30 cellular contexts compared by ENCODE assay signal in genomic region chr9:108003551-108003950, GRCh38.
"Had no signal": no experiment of that assay in that cellular context is flagged by ENCODE, and none has a peak within 500 bp of the region (broad histone marks: within the 10 kb centered on the region; RNA-seq: fewer than 3 reads in every experiment).

No MANE protein-coding gene starts in this region.

- H3K27ac Mint-ChIP-seq: naive thymus-derived CD8-positive, alpha-beta T cell; natural killer cell treated with Interleukin-12 subunit alpha and Interleukin-12 subunit beta and Interleukin-15 and Interleukin-18, amount 100 ng/mL, for 72 hours; neural progenitor cell; progenitor cell of endocrine pancreas; stimulated activated memory B cell treated with anti-CD40 and anti-IgM and Interleukin-4, amounts not matched to agents 10 μg/mL and 1 μg/mL and 100 μg/mL, for 72 hours; stimulated activated naive CD8-positive, alpha-beta T cell treated with anti-CD3 and anti-CD28 coated beads, Interleukin-15, amount 100 ng/mL, for 72 hours; type B pancreatic cell had no signal

- H3K36me3 Mint-ChIP-seq: naive thymus-derived CD8-positive, alpha-beta T cell; natural killer cell treated with Interleukin-12 subunit alpha and Interleukin-12 subunit beta and Interleukin-15 and Interleukin-18, amount 100 ng/mL, for 72 hours; neural progenitor cell; stimulated activated memory B cell treated with anti-CD40 and anti-IgM and Interleukin-4, amounts not matched to agents 10 μg/mL and 1 μg/mL and 100 μg/mL, for 72 hours; type B pancreatic cell had no signal

- H3K9ac ChIP-seq: neural progenitor cell, parathyroid adenoma had no signal

- H3K4me3 Mint-ChIP-seq: naive thymus-derived CD8-positive, alpha-beta T cell; natural killer cell treated with Interleukin-12 subunit alpha and Interleukin-12 subunit beta and Interleukin-15 and Interleukin-18, amount 100 ng/mL, for 72 hours; neural progenitor cell; stimulated activated memory B cell treated with anti-CD40 and anti-IgM and Interleukin-4, amounts not matched to agents 10 μg/mL and 1 μg/mL and 100 μg/mL, for 72 hours; stimulated activated naive CD8-positive, alpha-beta T cell treated with anti-CD3 and anti-CD28 coated beads, Interleukin-15, amount 100 ng/mL, for 72 hours; type B pancreatic cell had no signal

- H3K4me1 ChIP-seq: parathyroid adenoma, psoas muscle, right lobe of liver, suprapubic skin, testis, tibial artery, upper lobe of right lung, uterus had no signal

- H3K27me3 ChIP-seq: neural progenitor cell, ovary, right lobe of liver, sigmoid colon, suprapubic skin, testis, tibial artery, transverse colon, upper lobe of right lung, uterus had no signal

- H3K27ac ChIP-seq: neural progenitor cell, parathyroid adenoma, psoas muscle, right lobe of liver, suprapubic skin, tibial artery, transverse colon, upper lobe of right lung had no signal

- H3K36me3 ChIP-seq: neural progenitor cell, ovary, right lobe of liver, sigmoid colon, suprapubic skin, tibial artery, transverse colon, upper lobe of right lung, uterus had no signal

- DNase-seq: naive thymus-derived CD8-positive, alpha-beta T cell; occipital lobe; ovary; posterior cingulate gyrus; psoas muscle; right cardiac atrium; right lobe of liver; sigmoid colon; small intestine; stimulated activated CD4-positive, alpha-beta T cell treated with anti-CD3 and anti-CD28 coated beads, Interleukin-12 subunit alpha, Interleukin-12 subunit beta, amount 100 ng/mL, for 4 hours; stimulated activated CD4-positive, alpha-beta T cell treated with anti-CD3 and anti-CD28 coated beads, Interleukin-1b, Interleukin-23, amount 100 ng/mL, for 48 hours; stimulated activated CD4-positive, alpha-beta T cell treated with anti-CD3 and anti-CD28 coated beads, Interleukin-4, amount 100 ng/mL, for 1 hour; stimulated activated CD4-positive, alpha-beta T cell treated with anti-CD3 and anti-CD28 coated beads, Interleukin-4, amount 100 ng/mL, for 4 hours; stimulated activated CD8-positive, alpha-beta memory T cell treated with anti-CD3 and anti-CD28 coated beads, Interleukin-4, amount 100 ng/mL, for 48 hours; stimulated activated naive CD4-positive, alpha-beta T cell; stimulated activated naive CD8-positive, alpha-beta T cell treated with anti-CD3 and anti-CD28 coated beads, Interleukin-15, amount 100 ng/mL, for 72 hours; stimulated activated naive CD8-positive, alpha-beta T cell treated with anti-CD3 and anti-CD28 coated beads, Interleukin-15, Interleukin-2, amounts not matched to agents 100 U/mL and 50 U/mL, for 24 hours; substantia nigra; testis; tibial artery; transverse colon; upper lobe of right lung; uterus had no signal

- H3K9me3 ChIP-seq: ovary, psoas muscle, right lobe of liver, sigmoid colon, suprapubic skin, testis, tibial artery, transverse colon, upper lobe of right lung, uterus had no signal

- H3K27me3 Mint-ChIP-seq: natural killer cell treated with Interleukin-12 subunit alpha and Interleukin-12 subunit beta and Interleukin-15 and Interleukin-18, amount 100 ng/mL, for 72 hours had no signal

- H3K4me3 ChIP-seq: neural progenitor cell, ovary, psoas muscle, right lobe of liver, sigmoid colon, suprapubic skin, testis, tibial artery, transverse colon, upper lobe of right lung, uterus had no signal

- H3K4me1 Mint-ChIP-seq: naive thymus-derived CD8-positive, alpha-beta T cell; stimulated activated memory B cell treated with anti-CD40 and anti-IgM and Interleukin-4, amounts not matched to agents 10 μg/mL and 1 μg/mL and 100 μg/mL, for 72 hours; stimulated activated naive CD8-positive, alpha-beta T cell treated with anti-CD3 and anti-CD28 coated beads, Interleukin-15, amount 100 ng/mL, for 72 hours had no signal

- H3K9me3 Mint-ChIP-seq: neural progenitor cell; stimulated activated memory B cell treated with anti-CD40 and anti-IgM and Interleukin-4, amounts not matched to agents 10 μg/mL and 1 μg/mL and 100 μg/mL, for 72 hours; type B pancreatic cell had no signal
